In the genomic region with DNA sequence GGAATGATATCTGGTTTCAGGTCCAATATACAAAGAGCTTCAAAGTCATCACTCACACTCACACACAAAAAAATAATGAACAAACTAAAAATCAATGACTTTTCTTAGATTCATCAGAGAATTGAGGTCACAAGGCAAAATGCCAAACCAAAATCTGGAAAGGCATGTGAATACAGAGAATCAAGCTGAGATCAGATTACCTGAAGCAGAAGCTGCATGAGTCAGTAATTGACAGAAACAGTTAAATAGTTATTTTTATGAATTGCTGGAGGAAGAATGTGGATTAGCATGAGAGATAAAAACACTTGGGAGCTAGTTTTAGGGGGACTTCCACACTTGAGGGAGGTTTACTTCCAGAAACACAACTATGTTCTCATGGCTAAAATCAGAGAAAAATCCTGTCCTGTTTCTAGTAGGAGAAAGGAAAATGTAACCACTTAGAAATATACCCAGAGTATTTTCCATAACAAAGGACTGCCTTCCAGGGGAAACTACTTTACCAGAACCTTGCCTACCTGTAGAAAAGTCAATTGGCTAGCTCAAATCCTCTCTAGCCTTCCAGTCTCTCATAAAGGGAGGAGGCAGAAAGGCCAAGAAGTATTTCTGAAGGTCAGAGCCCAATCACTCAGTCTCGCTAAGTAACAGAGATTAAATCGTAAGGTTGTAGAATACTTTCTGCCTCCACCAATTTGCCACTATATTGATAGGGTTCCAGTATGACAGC, we compare ENCODE assay signal across 12 cellular contexts.
DNase-seq lines count a peak whose midpoint lies in the region; ATAC-seq, FAIRE-seq and TF ChIP-seq lines count a peak whose summit lies in the region.
"Had no signal": no experiment of that assay in that cellular context is flagged by ENCODE, and none has a peak within 500 bp of the region (broad histone marks: within the 10 kb centered on the region; RNA-seq: fewer than 3 reads in every experiment).

No MANE protein-coding gene starts in this region.

- no peaks in the 10 kb centered on the region for H3F3A ChIP-seq in GM23338 (replicated peaks; ENCODE audit: low read depth)

- no peak for TF ChIP-seq EP300 in H1 (IDR thresholded peaks at IDR 0.05; ENCODE audit: borderline replicate concordance in 1 of 2, low read depth in 2 of 2, low read length in 2 of 2)

- H2BK15ac ChIP-seq in H1 (ENCODE audit: low read length), result no peak overlapping the region

- 93% methylated on average over 2 of the region's 2 CpGs; no CpG with 5 or more reads in 1 of the 2 experiments for WGBS in H1 (ENCODE audit: extremely low coverage in 1 of 2, insufficient coverage in 1 of 2, insufficient read length in 1 of 2, insufficient replicate concordance in 2 of 2, low coverage in 1 of 2, low lambda C conversion rate in 2 of 2, missing lambda C conversion rate in 1 of 2), 2 experiments

- TF ChIP-seq POLR2A in H1 (IDR thresholded peaks at IDR 0.05; ENCODE audit: control extremely low read depth in 1 of 2, low read depth in 2 of 2, low read length in 2 of 2), result no peak

- H4K5ac ChIP-seq in H1 (ENCODE audit: insufficient read length, low read depth, low read length), result no peak overlapping the region

- H3K27ac Mint-ChIP-seq in GM23338, result peak overlapping the region; percentile 78
- H3K27ac Mint-ChIP-seq: activated CD4-positive, alpha-beta memory T cell treated with anti-CD3 and anti-CD28 coated beads, Interleukin-2, amount 10 ng/mL, durations not matched to agents 7 days and 5 days had no signal

- ATAC-seq in GM23338, result peak; percentile 53; the same call in 2 of the 3 replicates

- no peak overlapping the region for H2BK5ac ChIP-seq in H1 (ENCODE audit: low read depth, low read length)

- H3K4me2 ChIP-seq in GM23338 (no peak overlapping the region), H1 (ENCODE audit: insufficient read depth in 1 of 2, low read depth in 2 of 2, low read length in 2 of 2) (peak overlapping the region in 1 of 2 experiments; percentile 37; a peak in 1 of 4 replicates)

- no peak overlapping the region for H4K91ac ChIP-seq in H1 (replicated peaks; ENCODE audit: insufficient read length, low read length)

- no peak overlapping the region for H2BK120ac ChIP-seq in H1 (replicated peaks; ENCODE audit: low read depth, low read length)

- peak overlapping the region; percentile 77 for H3K14ac ChIP-seq in H1 (ENCODE audit: insufficient read length)

- no peak overlapping the region for H2AFZ ChIP-seq in GM23338
- H2AFZ ChIP-seq in H1 (ENCODE audit: low read length), result peak overlapping the region; percentile 4; the same call in 1 of the 2 replicates

- H3K27me3 Mint-ChIP-seq in GM23338 (ENCODE audit: insufficient read depth, low read depth, poor library complexity), result no peaks in the 10 kb centered on the region
- H3K27me3 Mint-ChIP-seq: naive B cell had no signal

- H3K36me3 ChIP-seq in GM23338 (ENCODE audit: insufficient read depth), result 0 out of 2 replicates have a peak, but pooled peaks cover 3% of the 10 kb centered on the region
- no peaks in the 10 kb centered on the region for H3K36me3 ChIP-seq in H1 (ENCODE audit: control insufficient read depth in 2 of 4, insufficient read depth in 4 of 4, low read length in 3 of 4)

- no peak overlapping the region for H3K4ac ChIP-seq in H1 (replicated peaks; ENCODE audit: insufficient read length, low read depth, low read length)

- H3K4me3 Mint-ChIP-seq in GM23338, result no peak overlapping the region
- H3K4me3 Mint-ChIP-seq: activated CD4-positive, alpha-beta memory T cell treated with anti-CD3 and anti-CD28 coated beads, Interleukin-2, amount 10 ng/mL, durations not matched to agents 7 days and 5 days had no signal

- H3K18ac ChIP-seq in H1 (ENCODE audit: extremely low read depth, low read length), result no peak overlapping the region

- H3K23me2 ChIP-seq in H1 (ENCODE audit: low read depth, low read length), result no peaks in the 10 kb centered on the region

- H3K27me3 ChIP-seq in GM23338 (ENCODE audit: insufficient read depth) (no peaks in the 10 kb centered on the region), H1 (replicated peaks in 1 of 4; ENCODE audit: control insufficient read depth in 3 of 4, extremely low read depth in 1 of 4, insufficient read depth in 3 of 4, low read length in 3 of 4) (no peaks in the 10 kb centered on the region)

- H3K4me1 ChIP-seq in GM23338 (ENCODE audit: insufficient read depth), result peaks cover 4% of the 10 kb centered on the region; the same call in 1 of the 2 replicates
- H3K4me1 ChIP-seq in H1 (replicated peaks in 1 of 4; ENCODE audit: control insufficient read depth in 3 of 4, insufficient read depth in 4 of 4, low read length in 3 of 4), result peaks cover 0 to 2% (median 0%) of the 10 kb centered on the region in 4 experiments; a peak in 2 of 7 replicates

- DNase-seq in GM23338 (ENCODE audit: low spot score) (peak; percentile 34), NCI-H226 (peak; percentile 51), H1 (ENCODE audit: low read depth in 1 of 2, low spot score in 2 of 2) (no peak), non-pigmented ciliary epithelial cell (ENCODE audit: low read depth) (peak; percentile 72), SIG-M5 treated with dmso at 0.1 percent for 504 hours (lab: John Stamatoyannopoulos, UW; ENCODE audit: unreplicated experiment) (no peak), NK-92 (lab: John Stamatoyannopoulos, UW; ENCODE audit: unreplicated experiment) (no peak), activated gamma-delta T cell treated with Interleukin-2 at 50 U/mL for 16 hours (no peak), pons (ENCODE audit: low spot score) (no peak)
- DNase-seq: activated CD4-positive, alpha-beta memory T cell treated with anti-CD3 and anti-CD28 coated beads, Interleukin-2, amount 10 ng/mL, durations not matched to agents 7 days and 5 days; GDM1; naive B cell; NCI-H2029 treated with DMSO at 0.1 percent for 48 hours had no signal

- POLR2A ChIA-PET in H1 (lab: Charles Lee; ENCODE audit: partially characterized antibody), result interaction anchor here (0.9 to 1.1 kb wide), 2 partner anchors 12 to 76 kb away, joined by 3 read pairs; no protein-coding TSS in a partner anchor

- no peak overlapping the region for H2BK20ac ChIP-seq in H1 (ENCODE audit: low read length)

- TF ChIP-seq CTCF in GM23338 (conservative IDR thresholded peaks at IDR 0.05; ENCODE audit: low read depth in 2 of 2), result no peak
- TF ChIP-seq CTCF in H1 (IDR thresholded peaks at IDR 0.05; ENCODE audit: control extremely low read depth in 1 of 3, insufficient read depth in 1 of 3, low read depth in 1 of 3, low read length in 3 of 3), result no peak

- H3K4me1 Mint-ChIP-seq in GM23338, result peaks cover 17% of the 10 kb centered on the region
- H3K4me1 Mint-ChIP-seq: activated CD4-positive, alpha-beta memory T cell treated with anti-CD3 and anti-CD28 coated beads, Interleukin-2, amount 10 ng/mL, durations not matched to agents 7 days and 5 days had no signal

- H3K36me3 Mint-ChIP-seq in GM23338 (ENCODE audit: low read depth), result peaks cover 9% of the 10 kb centered on the region; the same call in 2 of the 3 replicates

- no peak overlapping the region for H3K23ac ChIP-seq in H1 (ENCODE audit: insufficient read length)

- H3K4me3 ChIP-seq in GM23338 (no peak overlapping the region), H1 (ENCODE audit: extremely low read depth in 1 of 4, insufficient read depth in 2 of 4, low read depth in 3 of 4, low read length in 4 of 4) (no peak overlapping the region; a peak in 1 of 8 replicates)

- no peak overlapping the region for H2AK5ac ChIP-seq in H1 (ENCODE audit: low read depth, low read length)

- no peaks in the 10 kb centered on the region for H3K79me1 ChIP-seq in H1 (ENCODE audit: low read depth, low read length)

- no peak overlapping the region for H2BK12ac ChIP-seq in H1 (ENCODE audit: low read depth, low read length)

- CTCF ChIA-PET in H1 (lab: Charles Lee; ENCODE audit: partially characterized antibody), result interaction anchor here (1.3 kb wide), 1 partner anchor 27 kb away, joined by 3 read pairs; no protein-coding TSS in a partner anchor

- TF ChIP-seq RAD21 in H1 (IDR thresholded peaks at IDR 0.05 in 1 of 2, conservative IDR thresholded peaks at IDR 0.05 in 1 of 2; ENCODE audit: low read depth in 2 of 2, low read length in 2 of 2), result no peak

- 0 out of 4 replicates have a peak, but pooled peaks cover 0 to 3% of the 10 kb centered on the region in 2 experiments for H3K9me3 ChIP-seq in H1 (ENCODE audit: insufficient read depth in 2 of 2, low read depth in 1 of 2, low read length in 1 of 2)

- H4K8ac ChIP-seq in H1 (ENCODE audit: extremely low read depth, insufficient read depth, low read length), result no peak overlapping the region

- no peak overlapping the region for H3K9ac ChIP-seq in H1 (replicated peaks in 1 of 4; ENCODE audit: extremely low read depth in 1 of 4, low read depth in 3 of 4, low read length in 3 of 4)

- H3K56ac ChIP-seq in H1 (replicated peaks; ENCODE audit: insufficient read length, low read depth, low read length), result no peak overlapping the region

- peaks cover 20% of the 10 kb centered on the region for H3K9me3 Mint-ChIP-seq in GM23338

- no peak for FAIRE-seq in H1 (lab: Jason Lieb, UNC)

- H3K27ac ChIP-seq in GM23338 (ENCODE audit: low read depth) (peak overlapping the region; percentile 1; the same call in 1 of the 2 replicates), H1 (ENCODE audit: low read depth, low read length) (no peak overlapping the region)

- H3K79me2 ChIP-seq in GM23338 (replicated peaks; ENCODE audit: insufficient read depth) (no peaks in the 10 kb centered on the region), H1 (ENCODE audit: control insufficient read depth in 1 of 2, insufficient read depth in 2 of 2, low read length in 2 of 2) (no peaks in the 10 kb centered on the region)

- no peaks in the 10 kb centered on the region for H4K20me1 ChIP-seq in GM23338 (replicated peaks; ENCODE audit: insufficient read depth)
- no peaks in the 10 kb centered on the region for H4K20me1 ChIP-seq in H1 (replicated peaks in 1 of 2; ENCODE audit: control insufficient read depth in 1 of 2, insufficient read depth in 2 of 2, low read length in 2 of 2)

- H3K9me2 ChIP-seq in GM23338 (ENCODE audit: insufficient read depth), result no peaks in the 10 kb centered on the region

TF ChIP-seq in GM23338, 12 proteins besides CTCF, POLR2A, EP300 and RAD21 (continues in another document):
- no peak for TF ChIP-seq NANOG (IDR thresholded peaks at IDR 0.05; ENCODE audit: borderline replicate concordance)

TF ChIP-seq in H1, 55 proteins besides CTCF, POLR2A, EP300 and RAD21:
- TF ChIP-seq SIX5 (IDR thresholded peaks at IDR 0.05; ENCODE audit: low read depth, low read length) (no peak), TCF12 (IDR thresholded peaks at IDR 0.05; ENCODE audit: low read depth, low read length) (no peak), SP2 (IDR thresholded peaks at IDR 0.05; ENCODE audit: low read length) (no peak)

Comparison
In these comparisons a context has a peak if more than half of its experiments do, and no peak if none do; other contexts are left out.
1. DNase-seq: peak in GM23338 (single experiment), NCI-H226 (single experiment) and non-pigmented ciliary epithelial cell (single experiment); none in H1 (0 of 2), SIG-M5 treated with dmso at 0.1 percent for 504 hours (single experiment), NK-92 (single experiment), activated gamma-delta T cell treated with Interleukin-2 at 50 U/mL for 16 hours (single experiment) and pons (single experiment).